Comparison of ENCODE assay signal across 1 cellular context in genomic region chr2:120716641-120717585, GRCh38.
TF ChIP-seq lines count a peak whose summit lies in the region.

No MANE protein-coding gene starts in this region.

TF ChIP-seq in HepG2, 621 proteins besides CTCF, POLR2A, EP300 and RAD21 (continued from another document):
- TF ChIP-seq STAT6 (CRISPR knock-in tag; IDR thresholded peaks at IDR 0.05; ENCODE audit: borderline replicate concordance) (no peak), GATA4 (IDR thresholded peaks at IDR 0.05; ENCODE audit: borderline replicate concordance, low read depth) (no peak), KAT7 (CRISPR knock-in tag; IDR thresholded peaks at IDR 0.05; ENCODE audit: borderline replicate concordance) (no peak), HMG20B (CRISPR knock-in tag; conservative IDR thresholded peaks at IDR 0.05) (no peak), ZFP37 (CRISPR knock-in tag; IDR thresholded peaks at IDR 0.05; ENCODE audit: borderline replicate concordance) (no peak), ZNF282 (IDR thresholded peaks at IDR 0.05; ENCODE audit: partially characterized antibody) (no peak)
TF ChIP-seq in HepG2: peak in this region for 0.
